Comparison of ENCODE assay signal across 21 cellular contexts in genomic region chr1:17891205-17892110, GRCh38.
DNase-seq lines count a peak whose midpoint lies in the region; ATAC-seq and TF ChIP-seq lines count a peak whose summit lies in the region.
"Had no signal": no experiment of that assay in that cellular context is flagged by ENCODE, and none has a peak within 500 bp of the region (broad histone marks: within the 10 kb centered on the region; RNA-seq: fewer than 3 reads in every experiment).

No MANE protein-coding gene starts in this region.

- no peak overlapping the region for H3K4me3 Mint-ChIP-seq in activated naive CD4-positive, alpha-beta T cell treated with anti-CD3 and anti-CD28 coated beads, Interleukin-2, amount 10 ng/mL, durations not matched to agents 7 days and 5 days
- no peak overlapping the region for H3K4me3 Mint-ChIP-seq in activated CD4-positive, alpha-beta memory T cell treated with anti-CD3 and anti-CD28 coated beads for 36 hours
- H3K4me3 Mint-ChIP-seq: B cell, GM23338 had no signal

- peak; percentile 41 for DNase-seq in activated effector memory CD4-positive, alpha-beta T cell treated with anti-CD3 and anti-CD28 coated beads, Interleukin-2, amount 50 U/mL, for 16 hours
- no peak for DNase-seq in activated effector memory CD4-positive, alpha-beta T cell treated with Interleukin-2 at 50 U/mL for 16 hours
- DNase-seq in cardiac septum (ENCODE audit: low spot score) (peak; percentile 83), islet precursor cell (peak; percentile 26), upper lobe of right lung (peak; percentile 48), HuH-7.5 (ENCODE audit: low spot score) (no peak)
- DNase-seq in activated naive CD4-positive, alpha-beta T cell treated with anti-CD3 and anti-CD28 coated beads, Interleukin-2, amount 10 ng/mL, durations not matched to agents 7 days and 5 days: no peak
- DNase-seq in activated CD4-positive, alpha-beta memory T cell treated with anti-CD3 and anti-CD28 coated beads for 36 hours: no peak
- DNase-seq: 8988T; CD4-positive, CD25-positive, alpha-beta regulatory T cell; DMS53; EL; KG1; MV-4-11; NCI-H187; NCI-H2107; NCI-H774; SIG-M5 had no signal

- H3K27ac ChIP-seq in upper lobe of right lung: no peak overlapping the region

- H3K4me3 ChIP-seq in upper lobe of right lung: no peak overlapping the region
- H3K4me3 ChIP-seq: GM12878, GM23338 had no signal

- no peaks in the 10 kb centered on the region for H3K36me3 Mint-ChIP-seq in activated naive CD4-positive, alpha-beta T cell treated with anti-CD3 and anti-CD28 coated beads, Interleukin-2, amount 10 ng/mL, durations not matched to agents 7 days and 5 days
- H3K36me3 Mint-ChIP-seq in activated CD4-positive, alpha-beta memory T cell treated with anti-CD3 and anti-CD28 coated beads for 36 hours: no peaks in the 10 kb centered on the region
- H3K36me3 Mint-ChIP-seq: CD4-positive, CD25-positive, alpha-beta regulatory T cell had no signal

- POLR2A ChIA-PET in activated CD4-positive, alpha-beta memory T cell treated with anti-CD3 and anti-CD28 coated beads for 36 hours (lab: Charles Lee): no interaction called here

- no peaks in the 10 kb centered on the region for H3K36me3 ChIP-seq in upper lobe of right lung

- peaks cover 15% of the 10 kb centered on the region for H3K27me3 ChIP-seq in upper lobe of right lung

- CTCF ChIA-PET in activated naive CD4-positive, alpha-beta T cell treated with anti-CD3 and anti-CD28 coated beads, Interleukin-2, amount 10 ng/mL, durations not matched to agents 7 days and 5 days (lab: Charles Lee): no interaction called here
- CTCF ChIA-PET in activated CD4-positive, alpha-beta memory T cell treated with anti-CD3 and anti-CD28 coated beads for 36 hours (lab: Charles Lee): no interaction called here

- no peaks in the 10 kb centered on the region for H3K9me3 Mint-ChIP-seq in activated naive CD4-positive, alpha-beta T cell treated with anti-CD3 and anti-CD28 coated beads, Interleukin-2, amount 10 ng/mL, durations not matched to agents 7 days and 5 days
- no peaks in the 10 kb centered on the region for H3K9me3 Mint-ChIP-seq in activated CD4-positive, alpha-beta memory T cell treated with anti-CD3 and anti-CD28 coated beads for 36 hours
- H3K9me3 Mint-ChIP-seq: GM23338 had no signal

- ATAC-seq in upper lobe of right lung: no peak
- ATAC-seq: GM12878, GM23338 had no signal

- H3K4me1 Mint-ChIP-seq in activated naive CD4-positive, alpha-beta T cell treated with anti-CD3 and anti-CD28 coated beads, Interleukin-2, amount 10 ng/mL, durations not matched to agents 7 days and 5 days: no peaks in the 10 kb centered on the region
- no peaks in the 10 kb centered on the region for H3K4me1 Mint-ChIP-seq in activated CD4-positive, alpha-beta memory T cell treated with anti-CD3 and anti-CD28 coated beads for 36 hours (ENCODE audit: low read depth)
- H3K4me1 Mint-ChIP-seq: B cell; CD4-positive, CD25-positive, alpha-beta regulatory T cell; GM23338 had no signal

- no peaks in the 10 kb centered on the region for H3K9me3 ChIP-seq in upper lobe of right lung

- no peaks in the 10 kb centered on the region for H3K27me3 Mint-ChIP-seq in activated naive CD4-positive, alpha-beta T cell treated with anti-CD3 and anti-CD28 coated beads, Interleukin-2, amount 10 ng/mL, durations not matched to agents 7 days and 5 days
- H3K27me3 Mint-ChIP-seq in activated CD4-positive, alpha-beta memory T cell treated with anti-CD3 and anti-CD28 coated beads for 36 hours: peaks cover 10% of the 10 kb centered on the region

- intact Hi-C loops in cardiac septum (cut with DNase I) (loop anchor here (5.0 kb wide), 1 partner anchor 64 kb away; no protein-coding TSS in a partner anchor), upper lobe of right lung (cut with DNase I) (no loop called here)
- intact Hi-C loops in activated CD4-positive, alpha-beta memory T cell treated with anti-CD3 and anti-CD28 coated beads for 36 hours (cut with micrococcal nuclease): no loop called here

- H3K27ac Mint-ChIP-seq in activated naive CD4-positive, alpha-beta T cell treated with anti-CD3 and anti-CD28 coated beads, Interleukin-2, amount 10 ng/mL, durations not matched to agents 7 days and 5 days: no peak overlapping the region
- H3K27ac Mint-ChIP-seq in activated CD4-positive, alpha-beta memory T cell treated with anti-CD3 and anti-CD28 coated beads for 36 hours: no peak overlapping the region
- H3K27ac Mint-ChIP-seq: B cell; CD4-positive, CD25-positive, alpha-beta regulatory T cell; GM23338 had no signal

- H3K4me1 ChIP-seq in upper lobe of right lung: no peaks in the 10 kb centered on the region

- no peak for TF ChIP-seq CTCF in upper lobe of right lung (IDR thresholded peaks at IDR 0.05)

Comparison
In these comparisons a context has a peak if more than half of its experiments do, and no peak if none do; other contexts are left out.
1. DNase-seq: peak in activated effector memory CD4-positive, alpha-beta T cell treated with anti-CD3 and anti-CD28 coated beads, Interleukin-2, amount 50 U/mL, for 16 hours (single experiment), cardiac septum (single experiment), islet precursor cell (single experiment) and upper lobe of right lung (single experiment); none in activated effector memory CD4-positive, alpha-beta T cell treated with Interleukin-2 at 50 U/mL for 16 hours (single experiment), activated naive CD4-positive, alpha-beta T cell treated with anti-CD3 and anti-CD28 coated beads, Interleukin-2, amount 10 ng/mL, durations not matched to agents 7 days and 5 days (single experiment), HuH-7.5 (single experiment) and activated CD4-positive, alpha-beta memory T cell treated with anti-CD3 and anti-CD28 coated beads for 36 hours (single experiment).